In genomic region chr1:209377995-209378394, GRCh38 we compare ENCODE assay signal across 1 cellular context.
TF ChIP-seq lines count a peak whose summit lies in the region.

No MANE protein-coding gene starts in this region.

TF ChIP-seq in H1, 55 proteins besides CTCF, POLR2A, EP300 and RAD21:
- TF ChIP-seq TBP (IDR thresholded peaks at IDR 0.05; ENCODE audit: low read depth, low read length) (no peak), FOSL1 (IDR thresholded peaks at IDR 0.05; ENCODE audit: insufficient read depth, low read depth, low read length) (no peak), SRF (IDR thresholded peaks at IDR 0.05; ENCODE audit: low read depth, low read length) (no peak), RNF2 (IDR thresholded peaks at IDR 0.05; ENCODE audit: borderline replicate concordance, low read depth, low read length, missing control alignments, poor library complexity, severe bottlenecking) (no peak), SAP30 (IDR thresholded peaks at IDR 0.05; ENCODE audit: insufficient read depth, insufficient replicate concordance, low read length) (no peak), GTF2F1 (IDR thresholded peaks at IDR 0.05; ENCODE audit: borderline replicate concordance, low read depth, low read length) (no peak), NANOG (IDR thresholded peaks at IDR 0.05; ENCODE audit: insufficient read depth, low read depth, low read length, poor library complexity, severe bottlenecking) (no peak), CHD1 (IDR thresholded peaks at IDR 0.05; ENCODE audit: low read depth, low read length) (no peak), CEBPB (IDR thresholded peaks at IDR 0.05; ENCODE audit: low read depth, low read length) (no peak), CBX8 (IDR thresholded peaks at IDR 0.05; ENCODE audit: borderline replicate concordance, low read depth, low read length) (no peak), KDM5A (IDR thresholded peaks at IDR 0.05; ENCODE audit: low read length) (no peak), TCF12 (IDR thresholded peaks at IDR 0.05; ENCODE audit: low read depth, low read length) (no peak), SIRT6 (IDR thresholded peaks at IDR 0.05; ENCODE audit: low read length) (no peak), EGR1 (IDR thresholded peaks at IDR 0.05; ENCODE audit: borderline replicate concordance, low read depth, low read length) (no peak), EZH2 (IDR thresholded peaks at IDR 0.05; ENCODE audit: low read depth, low read length, severe bottlenecking) (no peak), CBX5 (IDR thresholded peaks at IDR 0.05; ENCODE audit: low read depth, low read length) (no peak), SIN3A (conservative IDR thresholded peaks at IDR 0.05 in 1 of 2, IDR thresholded peaks at IDR 0.05 in 1 of 2; ENCODE audit: low read depth in 1 of 2, low read length in 2 of 2) (no peak)
- TF ChIP-seq, protein P1, sequence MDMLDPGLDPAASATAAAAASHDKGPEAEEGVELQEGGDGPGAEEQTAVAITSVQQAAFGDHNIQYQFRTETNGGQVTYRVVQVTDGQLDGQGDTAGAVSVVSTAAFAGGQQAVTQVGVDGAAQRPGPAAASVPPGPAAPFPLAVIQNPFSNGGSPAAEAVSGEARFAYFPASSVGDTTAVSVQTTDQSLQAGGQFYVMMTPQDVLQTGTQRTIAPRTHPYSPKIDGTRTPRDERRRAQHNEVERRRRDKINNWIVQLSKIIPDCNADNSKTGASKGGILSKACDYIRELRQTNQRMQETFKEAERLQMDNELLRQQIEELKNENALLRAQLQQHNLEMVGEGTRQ (IDR thresholded peaks at IDR 0.05; ENCODE audit: low read length): no peak
TF ChIP-seq in H1: peak in this region for 0.
